In genomic region chr6:43509142-43509983, GRCh38 we compare ENCODE assay signal across 8 cellular contexts. TPM values are rescaled to one million over a fixed set of nuclear protein-coding genes. Genes with fewer than 3 reads are reported as not detected.
DNase-seq lines count a peak whose midpoint lies in the region; ATAC-seq and TF ChIP-seq lines count a peak whose summit lies in the region.

No MANE protein-coding gene starts in this region.

- peak overlapping the region; percentile 80 for H3K4me3 Mint-ChIP-seq in CD8-positive, alpha-beta T cell

- no peak overlapping the region for H3K27ac Mint-ChIP-seq in CD8-positive, alpha-beta T cell

- peaks cover 15% of the 10 kb centered on the region for H3K36me3 ChIP-seq in CD8-positive, alpha-beta T cell (ENCODE audit: insufficient read depth, low read length)
- H3K36me3 ChIP-seq in lower lobe of right lung (peaks cover 48% of the 10 kb centered on the region), upper lobe of right lung (peaks cover 46% of the 10 kb centered on the region)

- intact Hi-C loops in CD8-positive, alpha-beta T cell (cut with DNase I, micrococcal nuclease) = no loop called here
- intact Hi-C loops in lower lobe of right lung (cut with DNase I) (no loop called here), upper lobe of right lung (cut with DNase I) (loop anchor here (10.0 kb wide), 2 partner anchors 55 to 125 kb away; partner anchors contain the start of gene DLK2)

- H3K9me3 ChIP-seq in CD8-positive, alpha-beta T cell (ENCODE audit: low read length) = no peaks in the 10 kb centered on the region
- H3K9me3 ChIP-seq in lower lobe of right lung (no peaks in the 10 kb centered on the region), upper lobe of right lung (no peaks in the 10 kb centered on the region)

- H3K36me3 Mint-ChIP-seq in CD8-positive, alpha-beta T cell = peaks cover 49% of the 10 kb centered on the region

- H3K9me3 Mint-ChIP-seq in CD8-positive, alpha-beta T cell = no peaks in the 10 kb centered on the region

- no peak for DNase-seq in CD8-positive, alpha-beta T cell
- DNase-seq in astrocyte of the spinal cord (ENCODE audit: low read depth, low spot score) (no peak), lower lobe of right lung (no peak), upper lobe of right lung (no peak), activated gamma-delta T cell (lab: John Stamatoyannopoulos, UW) (no peak)
- DNase-seq in stimulated activated CD4-positive, alpha-beta T cell treated with anti-CD3 and anti-CD28 coated beads, Interleukin-12 subunit alpha, Interleukin-12 subunit beta, amount 100 ng/mL, for 4 hours = no peak
- DNase-seq in activated CD8-positive, alpha-beta memory T cell treated with anti-CD3 and anti-CD28 coated beads, Interleukin-2, amount 50 U/mL, for 48 hours = no peak

- CTCF ChIA-PET in CD8-positive, alpha-beta T cell (lab: Charles Lee) = interaction anchor here (0.9 to 1.5 kb wide), 3 partner anchors 13 to 246 kb away, joined by 3 read pairs; partner anchors contain the start of gene ABCC10

- no peak overlapping the region for H3K4me3 ChIP-seq in CD8-positive, alpha-beta T cell (ENCODE audit: low read depth, low read length)
- H3K4me3 ChIP-seq in astrocyte of the spinal cord (ENCODE audit: low read depth, low read length) (peak overlapping the region; percentile 43), lower lobe of right lung (peak overlapping the region; percentile 83), upper lobe of right lung (peak overlapping the region; percentile 68)

- peaks cover 16% of the 10 kb centered on the region for H3K27me3 Mint-ChIP-seq in CD8-positive, alpha-beta T cell (ENCODE audit: low read depth)

- H3K27ac ChIP-seq in CD8-positive, alpha-beta T cell (ENCODE audit: low read depth, low read length) = no peak overlapping the region
- H3K27ac ChIP-seq in lower lobe of right lung = peak overlapping the region; percentile 56
- no peak overlapping the region for H3K27ac ChIP-seq in upper lobe of right lung

- POLR2A ChIA-PET in CD8-positive, alpha-beta T cell (lab: Charles Lee) = interaction anchor here (0.8 to 3.9 kb wide), 7 partner anchors 7 to 525 kb away, joined by 3 to 28 read pairs (median 3); partner anchors contain the start of genes DLK2, POLR1C, PPP2R5D and YIPF3

- H3K4me1 ChIP-seq in CD8-positive, alpha-beta T cell (ENCODE audit: insufficient read depth, low read length) = peaks cover 15% of the 10 kb centered on the region
- H3K4me1 ChIP-seq in lower lobe of right lung (peaks cover 28% of the 10 kb centered on the region), upper lobe of right lung (peaks cover 24% of the 10 kb centered on the region)

- peaks cover 25% of the 10 kb centered on the region for H3K4me1 Mint-ChIP-seq in CD8-positive, alpha-beta T cell (ENCODE audit: low read depth)

- ATAC-seq in CD8-positive, alpha-beta T cell = no peak
- ATAC-seq in HG03280 (IDR thresholded peaks at IDR 0.05; ENCODE audit: unreplicated experiment) (peak; percentile 7), lower lobe of right lung (peak; percentile 1), upper lobe of right lung (no peak)

- H3K27me3 ChIP-seq in CD8-positive, alpha-beta T cell (ENCODE audit: insufficient read depth, low read length) = no peaks in the 10 kb centered on the region
- H3K27me3 ChIP-seq in lower lobe of right lung (ENCODE audit: low read depth) = peaks cover 17% of the 10 kb centered on the region
- no peaks in the 10 kb centered on the region for H3K27me3 ChIP-seq in upper lobe of right lung

- in situ Hi-C loops in astrocyte of the spinal cord (cut with HindIII; ENCODE audit: low sequenced_read_pairs) = no loop called here

- TF ChIP-seq CTCF in CD8-positive, alpha-beta T cell (IDR thresholded peaks at IDR 0.05) = no peak
- TF ChIP-seq CTCF in astrocyte of the spinal cord (IDR thresholded peaks at IDR 0.05; ENCODE audit: low read depth, low read length) (no peak), lower lobe of right lung (IDR thresholded peaks at IDR 0.05) (no peak), upper lobe of right lung (IDR thresholded peaks at IDR 0.05) (no peak)

RNA-seq across cellular contexts. Expression of gene LRRC73, which starts 0.8 kb away (rescaled TPM):
- total RNA-seq in CD8-positive, alpha-beta T cell = under 1 TPM; 0.56 to 0.90 TPM
- total RNA-seq in lower lobe of right lung (1.6 TPM), upper lobe of right lung (0.55 TPM)

RNA-seq across cellular contexts. Expression of gene YIPF3, which starts 7.4 kb away (rescaled TPM):
- 10 to 100 TPM; 51.0 to 52.5 TPM for total RNA-seq in CD8-positive, alpha-beta T cell
- total RNA-seq in lower lobe of right lung = 103 TPM
- total RNA-seq in upper lobe of right lung = 100 TPM

RNA-seq across cellular contexts. Expression of gene POLR1C, which starts 7.5 kb away (rescaled TPM):
- total RNA-seq in CD8-positive, alpha-beta T cell = 10 to 100 TPM; 73.9 to 74.0 TPM
- total RNA-seq in lower lobe of right lung = 26.1 TPM
- total RNA-seq in upper lobe of right lung = 28.5 TPM

RNA-seq across cellular contexts. Expression of gene TJAP1, which starts 32.0 kb away (rescaled TPM):
- 10 to 100 TPM; 29.2 to 29.7 TPM for total RNA-seq in CD8-positive, alpha-beta T cell
- total RNA-seq in lower lobe of right lung = 34.3 TPM
- total RNA-seq in upper lobe of right lung = 31.2 TPM

RNA-seq across cellular contexts. Expression of gene DLK2, which starts 54.0 kb away (rescaled TPM):
- under 1 TPM; 0.56 to 0.71 TPM for total RNA-seq in CD8-positive, alpha-beta T cell
- total RNA-seq in lower lobe of right lung (0.53 TPM), upper lobe of right lung (0.23 TPM)

Comparison
In these comparisons a context has a peak if more than half of its experiments do, and no peak if none do; other contexts are left out.
1. ATAC-seq: peak in HG03280 (single experiment) and lower lobe of right lung (2 of 2); none in CD8-positive, alpha-beta T cell (single experiment) and upper lobe of right lung (single experiment).